ENCODE assay signal across 1 cellular context in the genomic region with DNA sequence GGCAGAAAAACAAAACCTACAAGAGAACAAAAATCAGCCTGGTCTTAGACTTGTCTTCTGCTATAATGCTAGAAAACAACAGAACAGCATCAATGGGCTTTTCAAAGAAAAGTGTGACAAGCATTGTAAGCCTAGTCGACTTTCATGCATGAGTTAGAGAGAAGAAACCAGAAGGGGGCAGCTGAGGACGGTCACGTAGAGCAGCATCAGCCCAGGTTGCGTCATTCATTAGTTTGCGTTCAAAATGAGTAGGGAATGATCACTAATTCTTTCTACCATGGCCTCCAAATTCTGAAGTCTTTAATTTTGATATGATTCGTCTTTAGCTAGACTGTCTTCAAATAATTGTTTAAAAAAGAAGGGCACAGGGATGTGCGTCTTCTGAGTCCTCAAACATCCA.
TF ChIP-seq lines count a peak whose summit lies in the region.

No MANE protein-coding gene starts in this region.

TF ChIP-seq in SK-N-SH treated with all-trans-retinoic acid at 6 μM for 48 hours, 23 proteins besides CTCF, POLR2A, EP300 and RAD21 (continued from another document):
- TF ChIP-seq, protein P1, sequence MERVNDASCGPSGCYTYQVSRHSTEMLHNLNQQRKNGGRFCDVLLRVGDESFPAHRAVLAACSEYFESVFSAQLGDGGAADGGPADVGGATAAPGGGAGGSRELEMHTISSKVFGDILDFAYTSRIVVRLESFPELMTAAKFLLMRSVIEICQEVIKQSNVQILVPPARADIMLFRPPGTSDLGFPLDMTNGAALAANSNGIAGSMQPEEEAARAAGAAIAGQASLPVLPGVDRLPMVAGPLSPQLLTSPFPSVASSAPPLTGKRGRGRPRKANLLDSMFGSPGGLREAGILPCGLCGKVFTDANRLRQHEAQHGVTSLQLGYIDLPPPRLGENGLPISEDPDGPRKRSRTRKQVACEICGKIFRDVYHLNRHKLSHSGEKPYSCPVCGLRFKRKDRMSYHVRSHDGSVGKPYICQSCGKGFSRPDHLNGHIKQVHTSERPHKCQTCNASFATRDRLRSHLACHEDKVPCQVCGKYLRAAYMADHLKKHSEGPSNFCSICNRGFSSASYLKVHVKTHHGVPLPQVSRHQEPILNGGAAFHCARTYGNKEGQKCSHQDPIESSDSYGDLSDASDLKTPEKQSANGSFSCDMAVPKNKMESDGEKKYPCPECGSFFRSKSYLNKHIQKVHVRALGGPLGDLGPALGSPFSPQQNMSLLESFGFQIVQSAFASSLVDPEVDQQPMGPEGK (CRISPR knock-in tag; IDR thresholded peaks at IDR 0.05; ENCODE audit: borderline replicate concordance) = no peak
- no peak for TF ChIP-seq ZC3H10 (CRISPR knock-in tag; IDR thresholded peaks at IDR 0.05)
